ENCODE assay signal across 9 cellular contexts in genomic region chr1:210239295-210240155, GRCh38. TPM values are rescaled to one million over a fixed set of nuclear protein-coding genes. Genes with fewer than 3 reads are reported as not detected.
DNase-seq lines count a peak whose midpoint lies in the region; ATAC-seq and TF ChIP-seq lines count a peak whose summit lies in the region.
"Had no signal": no experiment of that assay in that cellular context is flagged by ENCODE, and none has a peak within 500 bp of the region (broad histone marks: within the 10 kb centered on the region; RNA-seq: fewer than 3 reads in every experiment).

No MANE protein-coding gene starts in this region.

- H3K4me3 ChIP-seq in HCT116 (replicated peaks in 1 of 2; ENCODE audit: low read depth in 1 of 2, low read length in 2 of 2) (no peak overlapping the region), vagina (no peak overlapping the region)

- H3K4me1 Mint-ChIP-seq in CD4-positive, alpha-beta T cell (ENCODE audit: low read depth), result peaks cover 2% of the 10 kb centered on the region

- H3K27me3 Mint-ChIP-seq in CD4-positive, alpha-beta T cell, result peaks cover 89% of the 10 kb centered on the region

- no peaks in the 10 kb centered on the region for H4K20me1 ChIP-seq in HCT116 (ENCODE audit: insufficient read depth)

- RAD21 ChIA-PET in HCT116 (lab: Charles Lee; ENCODE audit: low non-redundant PET in 1 of 2, low total read pairs in 2 of 2, uncharacterized antibody in 2 of 2, unreplicated experiment in 2 of 2), result no interaction called here

- H3K4me1 ChIP-seq in HCT116 (ENCODE audit: control insufficient read depth in 1 of 2, insufficient read depth in 2 of 2, low read length in 2 of 2) (peaks cover 4 to 8% of the 10 kb centered on the region in 2 experiments; a peak in 3 of 4 replicates), vagina (peaks cover 37% of the 10 kb centered on the region)

- H3K36me3 ChIP-seq in HCT116 (ENCODE audit: control insufficient read depth in 1 of 2, insufficient read depth in 2 of 2, low read length in 2 of 2) (no peaks in the 10 kb centered on the region), vagina (peaks cover 0 to 5% of the 10 kb centered on the region in 2 donors)

- intact Hi-C loops in HCT116 (cut with micrococcal nuclease), result loop anchor here (2.0 to 10.0 kb wide), 2 partner anchors 71 to 375 kb away; no protein-coding TSS in a partner anchor
- intact Hi-C loops in left colon (cut with DNase I, micrococcal nuclease), result no loop called here
- intact Hi-C loops in CD4-positive, alpha-beta T cell (cut with DNase I, micrococcal nuclease), result loop anchor here in 1 of 2 experiments (10.0 kb wide), 1 partner anchor 685 kb away; no protein-coding TSS in a partner anchor
- intact Hi-C loops in vagina (cut with DNase I), result loop anchor here (5.0 kb wide), 1 partner anchor 53 kb away; no protein-coding TSS in a partner anchor

- H3K79me2 ChIP-seq in HCT116 (ENCODE audit: insufficient read depth, low read length), result no peaks in the 10 kb centered on the region

- no peak for TF ChIP-seq POLR2A in HCT116 (IDR thresholded peaks at IDR 0.05; ENCODE audit: borderline replicate concordance, extremely low read depth, insufficient read depth, insufficient read length)
- no peak for TF ChIP-seq POLR2A in vagina (IDR thresholded peaks at IDR 0.05)

- peak overlapping the region; percentile 23; the same call in 1 of the 2 replicates for H3K4me2 ChIP-seq in HCT116 (ENCODE audit: low read length)

- H3K27ac ChIP-seq in 22Rv1 (no peak overlapping the region), HCT116 (ENCODE audit: low read depth, low read length) (no peak overlapping the region), vagina (no peak overlapping the region)
- H3K27ac ChIP-seq in CD4-positive, alpha-beta T cell (ENCODE audit: low read depth, low read length), result no peak overlapping the region

- H3K9me2 ChIP-seq in HCT116 (ENCODE audit: insufficient read depth), result no peaks in the 10 kb centered on the region

- CTCF ChIA-PET in HCT116 (lab: Charles Lee), result interaction anchor here (0.9 to 1.0 kb wide), 2 partner anchors 12 to 94 kb away, joined by 3 read pairs; no protein-coding TSS in a partner anchor
- CTCF ChIA-PET in CD4-positive, alpha-beta T cell (lab: Charles Lee), result no interaction called here

- DNase-seq in HCT116 (ENCODE audit: low read depth, low spot score) (peak; percentile 28), astrocyte of the hippocampus (ENCODE audit: low read depth, low spot score) (peak; percentile 79), left colon (no peak), GM13977 (ENCODE audit: low spot score) (no peak), KG1 (lab: John Stamatoyannopoulos, UW) (no peak), vagina (ENCODE audit: extremely low spot score in 2 of 2) (no peak)
- DNase-seq in CD4-positive, alpha-beta T cell, result no peak

- no peaks in the 10 kb centered on the region for H3K36me3 Mint-ChIP-seq in CD4-positive, alpha-beta T cell (ENCODE audit: low read depth)

- TF ChIP-seq CTCF in 22Rv1 (IDR thresholded peaks at IDR 0.05) (peak; percentile 34), HCT116 (IDR thresholded peaks at IDR 0.05 in 2 of 3, conservative IDR thresholded peaks at IDR 0.05 in 1 of 3; ENCODE audit: borderline replicate concordance in 1 of 3, insufficient read depth in 1 of 3, low read depth in 2 of 3, low read length in 2 of 3) (peak; percentile 15 to 71 (median 61); a peak in 5 of 6 replicates), GM13977 (IDR thresholded peaks at IDR 0.05; ENCODE audit: extremely low read depth, insufficient read depth, missing control alignments) (no peak), vagina (IDR thresholded peaks at IDR 0.05) (no peak)
- no peak for TF ChIP-seq CTCF in CD4-positive, alpha-beta T cell (IDR thresholded peaks at IDR 0.05)

- no TSS peak for BruUV-seq in HCT116 (replicated peaks; lab: Mats Ljungman, UMichigan)

- peaks cover 41% of the 10 kb centered on the region for H3K27me3 ChIP-seq in HCT116 (ENCODE audit: insufficient read depth, low read length)
- H3K27me3 ChIP-seq in CD4-positive, alpha-beta T cell (ENCODE audit: control insufficient read depth, insufficient read depth, low read length), result peaks cover 55% of the 10 kb centered on the region
- no peaks in the 10 kb centered on the region for H3K27me3 ChIP-seq in vagina

- H3K4me3 Mint-ChIP-seq in CD4-positive, alpha-beta T cell, result no peak overlapping the region
- H3K4me3 Mint-ChIP-seq: T-helper 1 cell treated with Interleukin-12 subunit alpha and Interleukin-12 subunit beta and Interleukin-4 antibody, amounts not matched to agents 30 μg/mL and 1 μg/mL, for 36 hours had no signal

- in situ Hi-C loops in GM13977 (cut with MboI; ENCODE audit: low pct_unique_long_range_greater_than_20kb, low sequenced_read_pairs, unreplicated experiment), result no loop called here

- POLR2A ChIA-PET in HCT116 (lab: Charles Lee), result interaction anchor here (1.2 kb wide), 1 partner anchor 53 kb away, joined by 3 read pairs; no protein-coding TSS in a partner anchor
- POLR2A ChIA-PET in CD4-positive, alpha-beta T cell (lab: Charles Lee), result interaction anchor here (0.6 kb wide), 1 partner anchor 130 kb away, joined by 4 read pairs; no protein-coding TSS in a partner anchor

- H3K9me3 Mint-ChIP-seq in CD4-positive, alpha-beta T cell, result no peaks in the 10 kb centered on the region
- H3K9me3 Mint-ChIP-seq: T-helper 1 cell treated with Interleukin-12 subunit alpha and Interleukin-12 subunit beta and Interleukin-4 antibody, amounts not matched to agents 30 μg/mL and 1 μg/mL, for 36 hours had no signal

- TF ChIP-seq RAD21 in HCT116 (IDR thresholded peaks at IDR 0.05; ENCODE audit: low read depth), result peak; percentile 33; the same call in 1 of the 2 replicates

- H3K27ac Mint-ChIP-seq in CD4-positive, alpha-beta T cell, result no peak overlapping the region
- H3K27ac Mint-ChIP-seq: T-helper 1 cell treated with Interleukin-12 subunit alpha and Interleukin-12 subunit beta and Interleukin-4 antibody, amounts not matched to agents 30 μg/mL and 1 μg/mL, for 36 hours had no signal

- no peak overlapping the region for H2AFZ ChIP-seq in HCT116 (ENCODE audit: low read depth, low read length, poor library complexity, severe bottlenecking)

- H3K9me3 ChIP-seq in HCT116 (ENCODE audit: control insufficient read depth in 1 of 2, insufficient read depth in 1 of 2, low read depth in 1 of 2, low read length in 2 of 2) (no peaks in the 10 kb centered on the region), vagina (no peaks in the 10 kb centered on the region)
- no peaks in the 10 kb centered on the region for H3K9me3 ChIP-seq in CD4-positive, alpha-beta T cell (ENCODE audit: control insufficient read depth, low read length)

- ATAC-seq in HCT116 (peak; percentile 98), left colon (peak; percentile 56)
- no peak for ATAC-seq in CD4-positive, alpha-beta T cell (ENCODE audit: poor library complexity)

- H3K9ac ChIP-seq in HCT116 (ENCODE audit: low read length), result no peak overlapping the region

TF ChIP-seq in HCT116, 20 proteins besides CTCF, POLR2A, EP300 and RAD21 (continues in another document):
- TF ChIP-seq ATF3 (IDR thresholded peaks at IDR 0.05) (no peak), YY1 (IDR thresholded peaks at IDR 0.05; ENCODE audit: extremely low read depth, insufficient replicate concordance, low read depth, low read length) (no peak), SP1 (IDR thresholded peaks at IDR 0.05; ENCODE audit: low read depth) (no peak), EZH2 (IDR thresholded peaks at IDR 0.05) (no peak), CEBPB (IDR thresholded peaks at IDR 0.05; ENCODE audit: low read depth) (no peak), SRF (IDR thresholded peaks at IDR 0.05; ENCODE audit: low read depth) (no peak), ZFX (IDR thresholded peaks at IDR 0.05) (no peak), EGR1 (IDR thresholded peaks at IDR 0.05; ENCODE audit: low read depth) (no peak), ELF1 (IDR thresholded peaks at IDR 0.05; ENCODE audit: borderline replicate concordance, low read depth) (no peak), TCF7L2 (IDR thresholded peaks at IDR 0.05; ENCODE audit: borderline replicate concordance, extremely low read depth, insufficient read depth, insufficient read length) (no peak), JUND (IDR thresholded peaks at IDR 0.05) (no peak), CBX3 (IDR thresholded peaks at IDR 0.05; ENCODE audit: low read depth) (no peak)
- TF ChIP-seq, protein P1, sequence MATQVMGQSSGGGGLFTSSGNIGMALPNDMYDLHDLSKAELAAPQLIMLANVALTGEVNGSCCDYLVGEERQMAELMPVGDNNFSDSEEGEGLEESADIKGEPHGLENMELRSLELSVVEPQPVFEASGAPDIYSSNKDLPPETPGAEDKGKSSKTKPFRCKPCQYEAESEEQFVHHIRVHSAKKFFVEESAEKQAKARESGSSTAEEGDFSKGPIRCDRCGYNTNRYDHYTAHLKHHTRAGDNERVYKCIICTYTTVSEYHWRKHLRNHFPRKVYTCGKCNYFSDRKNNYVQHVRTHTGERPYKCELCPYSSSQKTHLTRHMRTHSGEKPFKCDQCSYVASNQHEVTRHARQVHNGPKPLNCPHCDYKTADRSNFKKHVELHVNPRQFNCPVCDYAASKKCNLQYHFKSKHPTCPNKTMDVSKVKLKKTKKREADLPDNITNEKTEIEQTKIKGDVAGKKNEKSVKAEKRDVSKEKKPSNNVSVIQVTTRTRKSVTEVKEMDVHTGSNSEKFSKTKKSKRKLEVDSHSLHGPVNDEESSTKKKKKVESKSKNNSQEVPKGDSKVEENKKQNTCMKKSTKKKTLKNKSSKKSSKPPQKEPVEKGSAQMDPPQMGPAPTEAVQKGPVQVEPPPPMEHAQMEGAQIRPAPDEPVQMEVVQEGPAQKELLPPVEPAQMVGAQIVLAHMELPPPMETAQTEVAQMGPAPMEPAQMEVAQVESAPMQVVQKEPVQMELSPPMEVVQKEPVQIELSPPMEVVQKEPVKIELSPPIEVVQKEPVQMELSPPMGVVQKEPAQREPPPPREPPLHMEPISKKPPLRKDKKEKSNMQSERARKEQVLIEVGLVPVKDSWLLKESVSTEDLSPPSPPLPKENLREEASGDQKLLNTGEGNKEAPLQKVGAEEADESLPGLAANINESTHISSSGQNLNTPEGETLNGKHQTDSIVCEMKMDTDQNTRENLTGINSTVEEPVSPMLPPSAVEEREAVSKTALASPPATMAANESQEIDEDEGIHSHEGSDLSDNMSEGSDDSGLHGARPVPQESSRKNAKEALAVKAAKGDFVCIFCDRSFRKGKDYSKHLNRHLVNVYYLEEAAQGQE (IDR thresholded peaks at IDR 0.05; ENCODE audit: low read depth), result no peak

RNA-seq across cellular contexts. Expression of gene SERTAD4, which starts 6.9 kb away (rescaled TPM):
- total RNA-seq in HCT116 (2021; ENCODE audit: unreplicated experiment) (0.07 TPM), left colon (1 to 10 TPM; 5.2 to 5.9 TPM), vagina (2.7 TPM)
- 0.04 and 0.10 TPM in 2 replicates for polyA plus RNA-seq in HCT116 (2012)
- total RNA-seq in CD4-positive, alpha-beta T cell, result not detected

Comparison
In these comparisons a context has a peak if more than half of its experiments do, and no peak if none do; other contexts are left out.
1. CTCF ChIP-seq: peak in 22Rv1 (single experiment) and HCT116 (3 of 3); none in GM13977 (single experiment), CD4-positive, alpha-beta T cell (single experiment) and vagina (0 of 3).
2. DNase-seq: peak in HCT116 (single experiment) and astrocyte of the hippocampus (single experiment); none in left colon (0 of 2), GM13977 (single experiment), CD4-positive, alpha-beta T cell (0 of 10), KG1 (single experiment) and vagina (0 of 2).
3. intact Hi-C loops: an anchor here in HCT116 (2.0 to 10.0 kb wide) and vagina (5.0 kb wide); none called in left colon.